Comparison of ENCODE assay signal across 21 cellular contexts in the genomic region with DNA sequence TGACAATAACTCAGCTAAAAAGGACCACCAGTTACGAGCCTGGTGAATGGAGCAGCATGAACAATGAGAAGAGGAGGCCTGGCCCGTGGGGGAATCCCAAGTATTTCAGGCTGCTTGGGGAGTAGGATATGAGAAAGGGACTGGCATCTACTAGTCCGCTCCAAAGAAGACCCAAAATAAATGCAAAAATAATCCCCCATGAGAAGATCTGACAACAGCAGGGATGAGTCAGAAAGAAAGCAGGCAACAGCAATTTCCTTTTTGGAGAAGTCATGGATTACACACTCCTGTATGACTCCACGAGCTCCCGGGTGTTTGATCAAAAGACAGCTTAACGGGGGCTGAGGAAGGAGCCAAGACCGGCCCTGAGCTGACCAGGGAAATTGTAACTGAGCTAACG.
DNase-seq lines count a peak whose midpoint lies in the region; ATAC-seq and TF ChIP-seq lines count a peak whose summit lies in the region.
"Had no signal": no experiment of that assay in that cellular context is flagged by ENCODE, and none has a peak within 500 bp of the region (broad histone marks: within the 10 kb centered on the region; RNA-seq: fewer than 3 reads in every experiment).

No MANE protein-coding gene starts in this region.

- H3K9me3 Mint-ChIP-seq in endodermal cell (peaks cover 11% of the 10 kb centered on the region), neural crest cell (peaks cover 8% of the 10 kb centered on the region)
- peaks cover 5% of the 10 kb centered on the region in 2 donors for H3K9me3 Mint-ChIP-seq in stimulated activated naive B cell treated with anti-CD40 and anti-IgM and Interleukin-4, amounts not matched to agents 10 μg/mL and 1 μg/mL and 100 μg/mL, for 72 hours
- H3K9me3 Mint-ChIP-seq: activated naive CD4-positive, alpha-beta T cell treated with anti-CD3 and anti-CD28 coated beads for 36 hours had no signal

- no peaks in the 10 kb centered on the region for H3K4me1 ChIP-seq in endodermal cell (ENCODE audit: control insufficient read depth, insufficient read depth, low read length)
- H3K4me1 ChIP-seq in esophagus muscularis mucosa = no peaks in the 10 kb centered on the region

- no peaks in the 10 kb centered on the region for H3K36me3 ChIP-seq in endodermal cell (ENCODE audit: control insufficient read depth, insufficient read depth, low read length)
- no peaks in the 10 kb centered on the region for H3K36me3 ChIP-seq in esophagus muscularis mucosa
- H3K36me3 ChIP-seq: ovary had no signal

- TF ChIP-seq CTCF in endodermal cell (conservative IDR thresholded peaks at IDR 0.05) = no peak
- no peak for TF ChIP-seq CTCF in neural crest cell (conservative IDR thresholded peaks at IDR 0.05)
- no peak for TF ChIP-seq CTCF in esophagus muscularis mucosa (IDR thresholded peaks at IDR 0.05)

- H3K4me1 Mint-ChIP-seq in endodermal cell (peaks cover 13% of the 10 kb centered on the region), neural crest cell (peaks cover 14% of the 10 kb centered on the region)
- H3K4me1 Mint-ChIP-seq in stimulated activated naive B cell treated with anti-CD40 and anti-IgM and Interleukin-4, amounts not matched to agents 10 μg/mL and 1 μg/mL and 100 μg/mL, for 72 hours = no peaks in the 10 kb centered on the region
- H3K4me1 Mint-ChIP-seq: activated CD4-positive, alpha-beta T cell treated with anti-CD3 and anti-CD28 coated beads for 36 hours; stimulated activated effector memory CD8-positive, alpha-beta T cell treated with anti-CD3 and anti-CD28 coated beads, Interleukin-12 subunit alpha, Interleukin-12 subunit beta, amount 100 ng/mL, for 72 hours had no signal

- no peak overlapping the region for H3K9ac ChIP-seq in endodermal cell (ENCODE audit: extremely low read depth, low read length, poor library complexity, severe bottlenecking)

- no peak for TF ChIP-seq EP300 in esophagus muscularis mucosa (IDR thresholded peaks at IDR 0.05)

- TF ChIP-seq POLR2A in esophagus muscularis mucosa (IDR thresholded peaks at IDR 0.05; ENCODE audit: low read depth) = no peak

- H3K4me3 Mint-ChIP-seq in endodermal cell = no peak overlapping the region
- H3K4me3 Mint-ChIP-seq in neural crest cell = no peak overlapping the region
- no peak overlapping the region for H3K4me3 Mint-ChIP-seq in stimulated activated naive B cell treated with anti-CD40 and anti-IgM and Interleukin-4, amounts not matched to agents 10 μg/mL and 1 μg/mL and 100 μg/mL, for 72 hours
- H3K4me3 Mint-ChIP-seq: activated CD4-positive, alpha-beta T cell treated with anti-CD3 and anti-CD28 coated beads for 36 hours; activated naive CD4-positive, alpha-beta T cell treated with anti-CD3 and anti-CD28 coated beads for 36 hours; stimulated activated effector memory CD8-positive, alpha-beta T cell treated with anti-CD3 and anti-CD28 coated beads, Interleukin-12 subunit alpha, Interleukin-12 subunit beta, amount 100 ng/mL, for 72 hours; type B pancreatic cell had no signal

- H3K4me3 ChIP-seq in endodermal cell (ENCODE audit: low read length) (no peak overlapping the region), esophagus muscularis mucosa (no peak overlapping the region)
- H3K4me3 ChIP-seq: ovary had no signal

- no peak for ATAC-seq in stimulated activated naive B cell treated with anti-CD40 and anti-IgM and Interleukin-4, amounts not matched to agents 10 μg/mL and 1 μg/mL and 100 μg/mL, for 72 hours (replicated peaks)
- ATAC-seq: activated CD4-positive, alpha-beta T cell treated with anti-CD3 and anti-CD28 coated beads for 36 hours; esophagus mucosa; stimulated activated effector memory CD8-positive, alpha-beta T cell treated with anti-CD3 and anti-CD28 coated beads, Interleukin-12 subunit alpha, Interleukin-12 subunit beta, amount 100 ng/mL, for 72 hours had no signal

- in situ Hi-C loops in ACHN (cut with HindIII; ENCODE audit: low pct_ligation_motif_present, low pct_unique_long_range_greater_than_20kb, low sequenced_read_pairs) = no loop called here

- peaks cover 4% of the 10 kb centered on the region for H3K36me3 Mint-ChIP-seq in endodermal cell (ENCODE audit: low read depth)
- peaks cover 8% of the 10 kb centered on the region for H3K36me3 Mint-ChIP-seq in neural crest cell (ENCODE audit: low read depth)
- no peaks in the 10 kb centered on the region for H3K36me3 Mint-ChIP-seq in stimulated activated naive B cell treated with anti-CD40 and anti-IgM and Interleukin-4, amounts not matched to agents 10 μg/mL and 1 μg/mL and 100 μg/mL, for 72 hours
- H3K36me3 Mint-ChIP-seq: stimulated activated effector memory CD8-positive, alpha-beta T cell treated with anti-CD3 and anti-CD28 coated beads, Interleukin-12 subunit alpha, Interleukin-12 subunit beta, amount 100 ng/mL, for 72 hours had no signal

- H3K27me3 Mint-ChIP-seq in endodermal cell (ENCODE audit: insufficient read depth) (peaks cover 17% of the 10 kb centered on the region), neural crest cell (ENCODE audit: low read depth) (no peaks in the 10 kb centered on the region)
- H3K27me3 Mint-ChIP-seq in stimulated activated naive B cell treated with anti-CD40 and anti-IgM and Interleukin-4, amounts not matched to agents 10 μg/mL and 1 μg/mL and 100 μg/mL, for 72 hours = no peaks in the 10 kb centered on the region
- H3K27me3 Mint-ChIP-seq: activated CD4-positive, alpha-beta T cell treated with anti-CD3 and anti-CD28 coated beads for 36 hours; type B pancreatic cell had no signal

- H3K27me3 ChIP-seq in endodermal cell (ENCODE audit: control insufficient read depth, insufficient read depth, low read length, poor library complexity, severe bottlenecking) (no peaks in the 10 kb centered on the region), esophagus muscularis mucosa (no peaks in the 10 kb centered on the region)
- H3K27me3 ChIP-seq: ovary had no signal

- peak; percentile 8 for DNase-seq in ACHN
- peak; percentile 39 for DNase-seq in RKO (ENCODE audit: low spot score)
- DNase-seq in endodermal cell = peak; percentile 59
- no peak for DNase-seq in neural crest cell (ENCODE audit: low read depth, low spot score)
- DNase-seq in activated CD4-positive, CD25-positive, alpha-beta regulatory T cell treated with anti-CD3 and anti-CD28 coated beads, Interleukin-2, amount 50 U/mL, for 72 hours = no peak
- no peak for DNase-seq in esophagus muscularis mucosa (ENCODE audit: extremely low spot score)
- no peak for DNase-seq in stimulated activated naive B cell treated with anti-CD40 and anti-IgM and Interleukin-4, amounts not matched to agents 10 μg/mL and 1 μg/mL and 100 μg/mL, for 72 hours
- no peak for DNase-seq in activated CD4-positive, alpha-beta T cell treated with anti-CD3 and anti-CD28 coated beads, Interleukin-2, amount 50 U/mL, for 4 hours
- DNase-seq: activated CD4-positive, alpha-beta T cell treated with anti-CD3 and anti-CD28 coated beads for 36 hours; activated CD8-positive, alpha-beta memory T cell treated with anti-CD3 and anti-CD28 coated beads, Interleukin-2, amount 50 U/mL, for 48 hours; activated naive CD4-positive, alpha-beta T cell treated with anti-CD3 and anti-CD28 coated beads for 36 hours; GOT3; head of caudate nucleus; kidney; ovary; SIG-M5; small intestine; T-helper 2 cell had no signal

- H3K9me3 ChIP-seq in endodermal cell (ENCODE audit: control insufficient read depth, low read length) = peaks cover 10% of the 10 kb centered on the region
- peaks cover 0 to 5% (median 0%) of the 10 kb centered on the region in 4 donors for H3K9me3 ChIP-seq in esophagus muscularis mucosa
- H3K9me3 ChIP-seq: ovary had no signal

- H3K27ac Mint-ChIP-seq in endodermal cell = peak overlapping the region; percentile 28
- peak overlapping the region; percentile 76 for H3K27ac Mint-ChIP-seq in neural crest cell (ENCODE audit: unreplicated experiment)
- no peak overlapping the region for H3K27ac Mint-ChIP-seq in stimulated activated naive B cell treated with anti-CD40 and anti-IgM and Interleukin-4, amounts not matched to agents 10 μg/mL and 1 μg/mL and 100 μg/mL, for 72 hours
- H3K27ac Mint-ChIP-seq: activated CD4-positive, alpha-beta T cell treated with anti-CD3 and anti-CD28 coated beads for 36 hours; activated naive CD4-positive, alpha-beta T cell treated with anti-CD3 and anti-CD28 coated beads for 36 hours; stimulated activated effector memory CD8-positive, alpha-beta T cell treated with anti-CD3 and anti-CD28 coated beads, Interleukin-12 subunit alpha, Interleukin-12 subunit beta, amount 100 ng/mL, for 72 hours; type B pancreatic cell had no signal

- H3K27ac ChIP-seq in endodermal cell (ENCODE audit: low read depth, low read length) = peak overlapping the region; percentile 1
- no peak overlapping the region for H3K27ac ChIP-seq in esophagus muscularis mucosa (replicated peaks in 1 of 4)
- H3K27ac ChIP-seq: ovary had no signal

- intact Hi-C loops in esophagus muscularis mucosa (cut with DNase I) = no loop called here

- WGBS in endodermal cell (ENCODE audit: insufficient coverage in 1 of 2, insufficient read length in 1 of 2), 2 experiments = 58 to 63% methylated on average over 4 to 8 of the region's 8 CpGs
- WGBS in esophagus muscularis mucosa = 34% methylated on average over 8 of the region's 8 CpGs

Comparison
In these comparisons a context has a peak if more than half of its experiments do, and no peak if none do; other contexts are left out.
1. DNase-seq: peak in ACHN (single experiment), RKO (single experiment) and endodermal cell (single experiment); none in neural crest cell (single experiment), activated CD4-positive, CD25-positive, alpha-beta regulatory T cell treated with anti-CD3 and anti-CD28 coated beads, Interleukin-2, amount 50 U/mL, for 72 hours (single experiment), esophagus muscularis mucosa (single experiment), stimulated activated naive B cell treated with anti-CD40 and anti-IgM and Interleukin-4, amounts not matched to agents 10 μg/mL and 1 μg/mL and 100 μg/mL, for 72 hours (single experiment) and activated CD4-positive, alpha-beta T cell treated with anti-CD3 and anti-CD28 coated beads, Interleukin-2, amount 50 U/mL, for 4 hours (0 of 2).